10 cellular contexts compared by ENCODE assay signal in the genomic region with DNA sequence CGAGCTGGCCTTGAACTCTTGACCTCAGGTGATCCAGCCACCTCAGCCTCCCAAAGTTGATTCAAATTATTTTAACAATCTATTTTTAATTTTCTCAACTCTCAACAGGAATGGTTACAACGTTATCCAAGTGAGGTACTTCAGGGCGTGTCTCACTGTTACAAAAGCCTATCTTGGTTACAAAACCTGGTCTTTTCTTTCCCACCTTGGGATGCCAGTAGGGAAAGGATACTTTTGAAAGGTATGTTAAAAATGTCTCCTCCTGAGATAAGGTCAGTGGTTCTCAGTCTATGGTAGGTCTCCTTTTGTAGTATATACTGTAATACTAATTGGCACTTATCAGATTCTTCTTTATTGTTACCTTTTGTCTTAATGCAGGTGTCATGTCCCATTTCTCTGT.
"Had no signal": no experiment of that assay in that cellular context is flagged by ENCODE, and none has a peak within 500 bp of the region (broad histone marks: within the 10 kb centered on the region; RNA-seq: fewer than 3 reads in every experiment).

No MANE protein-coding gene starts in this region.

- DNase-seq: GM23248, GOT3, H7, HFFc6, IMR-90, KG1 had no signal

- H3K27ac ChIP-seq: GM23248, HL-60 had no signal

- FAIRE-seq: K562 had no signal

- H3K9me3 Mint-ChIP-seq: HFFc6 had no signal

- H3K4me3 Mint-ChIP-seq: HFFc6 had no signal

- H3K9ac ChIP-seq: GM23248 had no signal

- H2AFZ ChIP-seq: GM23248 had no signal

- H3K4me3 ChIP-seq: GM23248, HAP-1, K562 had no signal

- H3K9me3 ChIP-seq: HAP-1 had no signal

- H3K27ac Mint-ChIP-seq: HFFc6 had no signal

- ATAC-seq: HCT116, K562 had no signal
